In genomic region chr5:81753429-81753828, GRCh38 we compare ENCODE assay signal across 1 cellular context.
TF ChIP-seq lines count a peak whose summit lies in the region.

No MANE protein-coding gene starts in this region.

TF ChIP-seq in K562, 482 proteins besides CTCF, POLR2A, EP300 and RAD21:
- TF ChIP-seq MNT (conservative IDR thresholded peaks at IDR 0.05) (peak; percentile 59 to 71), POLR2AphosphoS5 (IDR thresholded peaks at IDR 0.05; ENCODE audit: control insufficient read depth, insufficient read depth, low read depth, low read length) (no peak), L3MBTL2 (IDR thresholded peaks at IDR 0.05) (0 out of 2 replicates have a peak, but pooled peaks have one; percentile 24), CXXC5 (CRISPR knock-in tag; IDR thresholded peaks at IDR 0.05) (peak; percentile 9; the same call in 1 of the 2 replicates), RAD51 (IDR thresholded peaks at IDR 0.05; ENCODE audit: borderline replicate concordance, low read depth) (0 out of 2 replicates have a peak, but pooled peaks have one; percentile 4)
